Comparison of ENCODE assay signal across 8 cellular contexts in genomic region chr11:123707606-123708205, GRCh38. TPM values are rescaled to one million over a fixed set of nuclear protein-coding genes. Genes with fewer than 3 reads are reported as not detected.
DNase-seq lines count a peak whose midpoint lies in the region; ATAC-seq and TF ChIP-seq lines count a peak whose summit lies in the region.

No MANE protein-coding gene starts in this region.

- no peak overlapping the region for H3K27ac ChIP-seq in tibial nerve

- no peaks in the 10 kb centered on the region for H3K4me1 Mint-ChIP-seq in activated CD8-positive, alpha-beta memory T cell treated with anti-CD3 and anti-CD28 coated beads, Interleukin-2, amount 10 ng/mL, durations not matched to agents 7 days and 5 days
- H3K4me1 Mint-ChIP-seq in naive B cell, result peaks cover under 1 to 7% (median 4%) of the 10 kb centered on the region in 3 donors
- peaks cover 5% of the 10 kb centered on the region for H3K4me1 Mint-ChIP-seq in stimulated activated memory B cell treated with anti-CD40 and anti-IgM and Interleukin-4, amounts not matched to agents 10 μg/mL and 1 μg/mL and 100 μg/mL, for 72 hours

- no peak overlapping the region for H3K4me3 Mint-ChIP-seq in activated CD8-positive, alpha-beta memory T cell treated with anti-CD3 and anti-CD28 coated beads, Interleukin-2, amount 10 ng/mL, durations not matched to agents 7 days and 5 days
- no peak overlapping the region for H3K4me3 Mint-ChIP-seq in naive B cell
- no peak overlapping the region for H3K4me3 Mint-ChIP-seq in stimulated activated memory B cell treated with anti-CD40 and anti-IgM and Interleukin-4, amounts not matched to agents 10 μg/mL and 1 μg/mL and 100 μg/mL, for 72 hours

- H3K9me3 Mint-ChIP-seq in activated CD8-positive, alpha-beta memory T cell treated with anti-CD3 and anti-CD28 coated beads, Interleukin-2, amount 10 ng/mL, durations not matched to agents 7 days and 5 days (ENCODE audit: low read depth), result no peaks in the 10 kb centered on the region
- H3K9me3 Mint-ChIP-seq in naive B cell, result peaks cover 0 to under 1% (median 0%) of the 10 kb centered on the region in 7 donors
- H3K9me3 Mint-ChIP-seq in stimulated activated memory B cell treated with anti-CD40 and anti-IgM and Interleukin-4, amounts not matched to agents 10 μg/mL and 1 μg/mL and 100 μg/mL, for 72 hours, result no peaks in the 10 kb centered on the region

- WGBS in tibial nerve, 2 donors, result 6 to 7% methylated on average over 8 of the region's 8 CpGs

- H3K9me3 ChIP-seq in tibial nerve, result no peaks in the 10 kb centered on the region

- TF ChIP-seq CTCF in epithelial cell of esophagus (IDR thresholded peaks at IDR 0.05; ENCODE audit: insufficient read depth, low read depth, low read length, missing control alignments) (peak; percentile 90), tibial nerve (IDR thresholded peaks at IDR 0.05) (peak; percentile 34 to 45 (median 41))

- DNase-seq in EH (ENCODE audit: low read depth), result peak; percentile 67
- peak; percentile 42 for DNase-seq in NCI-H748 treated with DMSO at 0.1 percent for 48 hours (lab: John Stamatoyannopoulos, UW)
- DNase-seq in activated CD8-positive, alpha-beta memory T cell treated with anti-CD3 and anti-CD28 coated beads, Interleukin-2, amount 10 ng/mL, durations not matched to agents 7 days and 5 days, result peak; percentile 76
- DNase-seq in epithelial cell of esophagus (ENCODE audit: low read depth), result peak; percentile 83
- peak; percentile 11 for DNase-seq in naive B cell
- peak in 1 of 2 donors; percentile 45 for DNase-seq in tibial nerve (ENCODE audit: low spot score in 2 of 2)

- H3K27me3 ChIP-seq in tibial nerve, result no peaks in the 10 kb centered on the region

- H3K27ac Mint-ChIP-seq in activated CD8-positive, alpha-beta memory T cell treated with anti-CD3 and anti-CD28 coated beads, Interleukin-2, amount 10 ng/mL, durations not matched to agents 7 days and 5 days, result no peak overlapping the region
- peak overlapping the region in 2 of 6 donors; percentile 21 to 68 for H3K27ac Mint-ChIP-seq in naive B cell
- H3K27ac Mint-ChIP-seq in stimulated activated memory B cell treated with anti-CD40 and anti-IgM and Interleukin-4, amounts not matched to agents 10 μg/mL and 1 μg/mL and 100 μg/mL, for 72 hours, result no peak overlapping the region

- H3K4me3 ChIP-seq in epithelial cell of esophagus (ENCODE audit: low read length) (no peak overlapping the region), tibial nerve (no peak overlapping the region)

- H3K36me3 Mint-ChIP-seq in activated CD8-positive, alpha-beta memory T cell treated with anti-CD3 and anti-CD28 coated beads, Interleukin-2, amount 10 ng/mL, durations not matched to agents 7 days and 5 days, result no peaks in the 10 kb centered on the region
- no peaks in the 10 kb centered on the region for H3K36me3 Mint-ChIP-seq in naive B cell
- H3K36me3 Mint-ChIP-seq in stimulated activated memory B cell treated with anti-CD40 and anti-IgM and Interleukin-4, amounts not matched to agents 10 μg/mL and 1 μg/mL and 100 μg/mL, for 72 hours, result no peaks in the 10 kb centered on the region

- peaks cover 18% of the 10 kb centered on the region for H3K27me3 Mint-ChIP-seq in activated CD8-positive, alpha-beta memory T cell treated with anti-CD3 and anti-CD28 coated beads, Interleukin-2, amount 10 ng/mL, durations not matched to agents 7 days and 5 days
- H3K27me3 Mint-ChIP-seq in naive B cell, result peaks cover 2 to 22% (median 18%) of the 10 kb centered on the region in 3 donors
- H3K27me3 Mint-ChIP-seq in stimulated activated memory B cell treated with anti-CD40 and anti-IgM and Interleukin-4, amounts not matched to agents 10 μg/mL and 1 μg/mL and 100 μg/mL, for 72 hours, result peaks cover 24% of the 10 kb centered on the region

- H3K4me1 ChIP-seq in tibial nerve, result peaks cover 0 to 4% (median 0%) of the 10 kb centered on the region in 4 donors

- CTCF ChIA-PET in activated CD8-positive, alpha-beta memory T cell treated with anti-CD3 and anti-CD28 coated beads, Interleukin-2, amount 10 ng/mL, durations not matched to agents 7 days and 5 days (lab: Charles Lee), result interaction anchor here (0.6 to 10.0 kb wide), 20 partner anchors 9 to 133 kb away, joined by 3 to 119 read pairs (median 4); no protein-coding TSS in a partner anchor

- peak; percentile 63 for ATAC-seq in HG03139 (IDR thresholded peaks at IDR 0.05; ENCODE audit: unreplicated experiment)
- ATAC-seq in activated CD8-positive, alpha-beta memory T cell treated with anti-CD3 and anti-CD28 coated beads, Interleukin-2, amount 10 ng/mL, durations not matched to agents 7 days and 5 days, result peak; percentile 60
- ATAC-seq in naive B cell (ENCODE audit: low read depth in 2 of 2), result peak; percentile 39 to 45
- ATAC-seq in stimulated activated memory B cell treated with anti-CD40 and anti-IgM and Interleukin-4, amounts not matched to agents 10 μg/mL and 1 μg/mL and 100 μg/mL, for 72 hours, result no peak

- no peak for TF ChIP-seq EP300 in tibial nerve (IDR thresholded peaks at IDR 0.05)

- no peaks in the 10 kb centered on the region for H3K36me3 ChIP-seq in tibial nerve

- no peak for TF ChIP-seq POLR2A in tibial nerve (IDR thresholded peaks at IDR 0.05)

RNA-seq across cellular contexts. Expression of gene ZNF202, which starts 33.8 kb away (rescaled TPM):
- 10 to 100 TPM; 12.3 to 21.1 TPM for total RNA-seq in activated CD8-positive, alpha-beta memory T cell treated with anti-CD3 and anti-CD28 coated beads, Interleukin-2, amount 10 ng/mL, durations not matched to agents 7 days and 5 days
- 10 to 100 TPM in 2 of 6 donors, 1 to 10 TPM in 3, not detected in 1; 6.3 to 16.4 (median 8.8) TPM for polyA plus RNA-seq in naive B cell (ENCODE audit: low read depth in 6 of 6)
- total RNA-seq in tibial nerve, result 10 to 100 TPM in 3 of 4 donors, 1 to 10 TPM in 1; 5.9 to 13.2 (median 10.6) TPM

RNA-seq across cellular contexts. Expression of gene OR6X1, which starts 46.6 kb away (rescaled TPM):
- not detected for total RNA-seq in activated CD8-positive, alpha-beta memory T cell treated with anti-CD3 and anti-CD28 coated beads, Interleukin-2, amount 10 ng/mL, durations not matched to agents 7 days and 5 days
- not detected for polyA plus RNA-seq in naive B cell (ENCODE audit: low read depth in 6 of 6)
- not detected for total RNA-seq in tibial nerve

RNA-seq across cellular contexts. Expression of gene SCN3B, which starts 53.3 kb away (rescaled TPM):
- not detected for total RNA-seq in activated CD8-positive, alpha-beta memory T cell treated with anti-CD3 and anti-CD28 coated beads, Interleukin-2, amount 10 ng/mL, durations not matched to agents 7 days and 5 days
- under 1 TPM in 1 of 6 donors, not detected in 5; 0.10 TPM for polyA plus RNA-seq in naive B cell (ENCODE audit: low read depth in 6 of 6)
- total RNA-seq in tibial nerve, result 1 to 10 TPM in 2 of 4 donors, under 1 TPM in 2; under 0.01 to 3.6 (median 1.3) TPM
